ENCODE assay signal across 11 cellular contexts in the genomic region with DNA sequence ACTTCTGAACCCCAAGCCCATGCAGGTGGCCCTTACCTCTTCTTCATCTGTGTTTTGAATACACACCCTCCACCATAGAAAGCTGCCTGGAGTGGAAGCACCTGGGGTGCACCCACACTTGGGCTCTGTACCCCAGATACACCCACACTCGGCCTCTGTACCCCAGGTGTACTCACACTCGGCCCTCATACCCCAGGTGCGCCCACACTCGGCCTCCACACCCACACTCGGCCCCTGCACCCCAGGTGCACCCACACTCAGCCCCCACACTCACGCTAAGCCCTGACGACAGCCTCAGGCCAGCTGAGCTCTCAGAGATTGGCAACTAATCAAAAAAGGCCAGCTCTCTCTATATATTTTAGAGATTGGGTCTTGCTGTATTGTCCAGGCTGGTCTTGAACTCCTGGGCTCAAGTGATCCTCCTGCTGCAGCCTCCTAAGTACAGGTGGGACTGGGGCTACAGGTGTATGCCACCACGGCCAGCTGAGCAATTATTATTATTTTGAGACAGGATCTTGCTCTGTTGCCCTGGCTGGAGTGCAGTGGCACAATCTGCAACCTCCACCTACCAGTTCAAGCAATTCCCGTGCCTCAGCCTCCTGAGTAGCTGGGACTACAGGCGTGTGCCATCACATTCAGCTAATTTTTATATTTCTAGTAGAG.
"Had no signal": no experiment of that assay in that cellular context is flagged by ENCODE, and none has a peak within 500 bp of the region (broad histone marks: within the 10 kb centered on the region; RNA-seq: fewer than 3 reads in every experiment).

No MANE protein-coding gene starts in this region.

- DNase-seq: activated naive CD4-positive, alpha-beta T cell; left cardiac atrium; midbrain; pancreas; T-helper 9 cell; thyroid gland had no signal

- ATAC-seq: activated CD4-positive, CD25-positive, alpha-beta regulatory T cell treated with anti-CD3 and anti-CD28 coated beads, Interleukin-2, amount 50 U/mL, for 24 hours; left cardiac atrium; pancreas; sciatic nerve had no signal

- H3K27me3 ChIP-seq: cardiac muscle cell, pancreas, thyroid gland, vagina had no signal

- H3K36me3 ChIP-seq: cardiac muscle cell, pancreas, thyroid gland had no signal

- H3K27ac ChIP-seq: cardiac muscle cell, pancreas, thyroid gland, vagina had no signal

- H3K4me1 ChIP-seq: vagina had no signal

- H3K4me3 ChIP-seq: cardiac muscle cell, lung, pancreas, thyroid gland, vagina had no signal

- H3K9me3 ChIP-seq: pancreas, thyroid gland, vagina had no signal
